20 cellular contexts compared by ENCODE assay signal in genomic region chr9:34686231-34686630, GRCh38. TPM values are rescaled to one million over a fixed set of nuclear protein-coding genes. Genes with fewer than 3 reads are reported as not detected.
"Had no signal": no experiment of that assay in that cellular context is flagged by ENCODE, and none has a peak within 500 bp of the region (broad histone marks: within the 10 kb centered on the region; RNA-seq: fewer than 3 reads in every experiment).

No MANE protein-coding gene starts in this region.

- H3K4me1 Mint-ChIP-seq: endodermal cell had no signal

- ATAC-seq: left lobe of liver had no signal

- H3K9me3 Mint-ChIP-seq: activated naive CD4-positive, alpha-beta T cell treated with anti-CD3 and anti-CD28 coated beads, Interleukin-2, amount 50 U/mL, for 24 hours; endodermal cell; memory B cell; stimulated activated naive B cell treated with anti-CD40 and anti-IgM and Interleukin-4, amounts not matched to agents 10 μg/mL and 1 μg/mL and 100 μg/mL, for 72 hours had no signal

- H3K27ac ChIP-seq: brain microvascular endothelial cell, upper lobe of left lung had no signal

- H3K27ac Mint-ChIP-seq: activated naive CD4-positive, alpha-beta T cell treated with anti-CD3 and anti-CD28 coated beads, Interleukin-2, amount 50 U/mL, for 24 hours; endodermal cell; stimulated activated naive B cell treated with anti-CD40 and anti-IgM and Interleukin-4, amounts not matched to agents 10 μg/mL and 1 μg/mL and 100 μg/mL, for 72 hours had no signal

- DNase-seq: activated CD4-positive, CD25-positive, alpha-beta regulatory T cell; activated T-cell treated with anti-CD3 and anti-CD28 coated beads, Interleukin-2, amount 50 U/mL, for 1 hour; amygdala; brain microvascular endothelial cell; endodermal cell; erythroblast; foreskin melanocyte; head of caudate nucleus; stimulated activated CD4-positive, alpha-beta T cell treated with anti-CD3 and anti-CD28 coated beads, Interleukin-1b, Interleukin-23, amount 100 ng/mL, for 48 hours; stimulated activated naive B cell treated with anti-CD40 and anti-IgM and Interleukin-4, amounts not matched to agents 10 μg/mL and 1 μg/mL and 100 μg/mL, for 72 hours; T-helper 2 cell; upper lobe of left lung had no signal

- H3K27me3 Mint-ChIP-seq: activated naive CD4-positive, alpha-beta T cell treated with anti-CD3 and anti-CD28 coated beads, Interleukin-2, amount 50 U/mL, for 24 hours had no signal

- H3K36me3 Mint-ChIP-seq: activated naive CD4-positive, alpha-beta T cell treated with anti-CD3 and anti-CD28 coated beads, Interleukin-2, amount 50 U/mL, for 24 hours; memory B cell; stimulated activated naive B cell treated with anti-CD40 and anti-IgM and Interleukin-4, amounts not matched to agents 10 μg/mL and 1 μg/mL and 100 μg/mL, for 72 hours had no signal

- H3K36me3 ChIP-seq: brain microvascular endothelial cell, upper lobe of left lung had no signal

- H3K4me3 ChIP-seq: upper lobe of left lung had no signal

- H3K4me3 Mint-ChIP-seq: activated naive CD4-positive, alpha-beta T cell treated with anti-CD3 and anti-CD28 coated beads, Interleukin-2, amount 50 U/mL, for 24 hours; endodermal cell; memory B cell; stimulated activated naive B cell treated with anti-CD40 and anti-IgM and Interleukin-4, amounts not matched to agents 10 μg/mL and 1 μg/mL and 100 μg/mL, for 72 hours had no signal

- H3K9me3 ChIP-seq: upper lobe of left lung had no signal

- H3K27me3 ChIP-seq: brain microvascular endothelial cell, upper lobe of left lung had no signal

RNA-seq across cellular contexts. Expression of gene CCL19, which starts 4.8 kb away (rescaled TPM):
- total RNA-seq: cerebellum, dermis microvascular lymphatic vessel endothelial cell, endodermal cell, osteocyte had no signal
- polyA plus RNA-seq: neural cell had no signal

RNA-seq across cellular contexts. Expression of gene CCL21, which starts 23.7 kb away (rescaled TPM):
- total RNA-seq: cerebellum, endodermal cell, osteocyte had no signal
- polyA plus RNA-seq: neural cell had no signal

RNA-seq across cellular contexts. Expression of gene CCL27, which starts 23.8 kb away (rescaled TPM):
- total RNA-seq: cerebellum, dermis microvascular lymphatic vessel endothelial cell, endodermal cell, left lobe of liver, subcutaneous adipose tissue had no signal
